11 cellular contexts compared by ENCODE assay signal in genomic region chr6:38115633-38116022, GRCh38.
"Had no signal": no experiment of that assay in that cellular context is flagged by ENCODE, and none has a peak within 500 bp of the region (broad histone marks: within the 10 kb centered on the region; RNA-seq: fewer than 3 reads in every experiment).

No MANE protein-coding gene starts in this region.

- H3K36me3 ChIP-seq: cardiac muscle cell had no signal

- DNase-seq: gastrocnemius medialis; naive thymus-derived CD8-positive, alpha-beta T cell; stimulated activated CD4-positive, alpha-beta T cell treated with anti-CD3 and anti-CD28 coated beads, Interleukin-2, amount 100 ng/mL, for 48 hours; stimulated activated naive CD8-positive, alpha-beta T cell treated with anti-CD3 and anti-CD28 coated beads, Interleukin-15, Interleukin-2, amounts not matched to agents 100 U/mL and 50 U/mL, for 24 hours; tibial artery had no signal

- H3K27me3 ChIP-seq: cardiac muscle cell, gastrocnemius medialis, neutrophil, suprapubic skin, tibial artery had no signal

- FAIRE-seq: colon had no signal

- H3K27me3 Mint-ChIP-seq: dendritic cell treated with granulocyte-macrophage colony-stimulating factor and Interleukin-4, amounts not matched to agents 40 ng/mL and 50 ng/mL, for 4 days; naive thymus-derived CD8-positive, alpha-beta T cell had no signal

- H3K4me3 Mint-ChIP-seq: dendritic cell treated with granulocyte-macrophage colony-stimulating factor and Interleukin-4, amounts not matched to agents 40 ng/mL and 50 ng/mL, for 4 days; naive thymus-derived CD8-positive, alpha-beta T cell had no signal

- ATAC-seq: gastrocnemius medialis; naive thymus-derived CD8-positive, alpha-beta T cell; sciatic nerve; stimulated activated naive CD8-positive, alpha-beta T cell treated with anti-CD3 and anti-CD28 coated beads, Interleukin-15, Interleukin-2, amounts not matched to agents 100 U/mL and 50 U/mL, for 24 hours had no signal

- H3K9me3 Mint-ChIP-seq: dendritic cell treated with granulocyte-macrophage colony-stimulating factor and Interleukin-4, amounts not matched to agents 40 ng/mL and 50 ng/mL, for 4 days; naive thymus-derived CD8-positive, alpha-beta T cell had no signal

- H3K27ac Mint-ChIP-seq: dendritic cell treated with granulocyte-macrophage colony-stimulating factor and Interleukin-4, amounts not matched to agents 40 ng/mL and 50 ng/mL, for 4 days had no signal

- H3K27ac ChIP-seq: cardiac muscle cell, gastrocnemius medialis, neutrophil, suprapubic skin, tibial artery had no signal

- H3K9me3 ChIP-seq: gastrocnemius medialis, neutrophil, suprapubic skin, tibial artery had no signal

- H3K4me3 ChIP-seq: cardiac muscle cell, gastrocnemius medialis, suprapubic skin, tibial artery had no signal
